In genomic region chr2:144267209-144267608, GRCh38 we compare ENCODE assay signal across 11 cellular contexts.
DNase-seq lines count a peak whose midpoint lies in the region; ATAC-seq and TF ChIP-seq lines count a peak whose summit lies in the region.
"Had no signal": no experiment of that assay in that cellular context is flagged by ENCODE, and none has a peak within 500 bp of the region (broad histone marks: within the 10 kb centered on the region; RNA-seq: fewer than 3 reads in every experiment).

No MANE protein-coding gene starts in this region.

- POLR2A ChIA-PET in WTC11 (lab: Charles Lee): no interaction called here

- H3K4me3 ChIP-seq in MG63: no peak overlapping the region

- DNase-seq in GM10266 (ENCODE audit: extremely low spot score): peak; percentile 32
- DNase-seq in WTC11 (ENCODE audit: low spot score): no peak
- no peak for DNase-seq in MG63
- DNase-seq in posterior vena cava (ENCODE audit: low spot score): no peak
- no peak for DNase-seq in HuH-7.5 (ENCODE audit: low spot score)
- DNase-seq in left ventricle myocardium superior: no peak
- DNase-seq: activated CD4-positive, alpha-beta T cell treated with anti-CD3 and anti-CD28 coated beads, Interleukin-2, amount 50 U/mL, for 1 hour; cortex of kidney; NK-92 treated with Interleukin-12 subunit alpha and Interleukin-12 subunit beta, amount 100 ng/mL, for 24 hours had no signal

- CTCF ChIA-PET in WTC11 (lab: Charles Lee): no interaction called here

- no peak for TF ChIP-seq CTCF in GM10266 (IDR thresholded peaks at IDR 0.05; ENCODE audit: control insufficient read depth, insufficient read depth, low read depth, missing control alignments)
- no peak for TF ChIP-seq CTCF in WTC11 (IDR thresholded peaks at IDR 0.05)

- peaks cover 5% of the 10 kb centered on the region for H3K9me3 Mint-ChIP-seq in WTC11

- H3K36me3 Mint-ChIP-seq in WTC11: peaks cover 4% of the 10 kb centered on the region

- peaks cover 36% of the 10 kb centered on the region for H3K4me1 Mint-ChIP-seq in WTC11

- no peaks in the 10 kb centered on the region for H3K27me3 Mint-ChIP-seq in WTC11 (ENCODE audit: low read depth)

- peak overlapping the region; percentile 71 for H3K27ac Mint-ChIP-seq in WTC11

- ATAC-seq in GM19351 (IDR thresholded peaks at IDR 0.05; ENCODE audit: unreplicated experiment) (peak; percentile 92), HG02973 (IDR thresholded peaks at IDR 0.05; ENCODE audit: unreplicated experiment) (peak; percentile 80), WTC11 (no peak), left ventricle myocardium superior (no peak)

- no peaks in the 10 kb centered on the region; the same call in 1 of the 2 replicates for H3K9me3 ChIP-seq in MG63

- intact Hi-C loops in posterior vena cava (cut with DNase I): no loop called here
- intact Hi-C loops in left ventricle myocardium superior (cut with micrococcal nuclease): no loop called here

- no peaks in the 10 kb centered on the region for H3K27me3 ChIP-seq in MG63

- H3K4me3 Mint-ChIP-seq in WTC11: no peak overlapping the region

- no peaks in the 10 kb centered on the region for H3K36me3 ChIP-seq in MG63

TF ChIP-seq in WTC11, 78 proteins besides CTCF, POLR2A, EP300 and RAD21:
- TF ChIP-seq USF2 (CRISPR knock-in tag; IDR thresholded peaks at IDR 0.05) (peak; percentile 66), PRRX2 (CRISPR knock-in tag; IDR thresholded peaks at IDR 0.05) (no peak), USF1 (CRISPR knock-in tag; IDR thresholded peaks at IDR 0.05) (peak; percentile 58; the same call in 1 of the 2 replicates)
TF ChIP-seq in WTC11: peak in this region for 2.

Comparison
In these comparisons a context has a peak if more than half of its experiments do, and no peak if none do; other contexts are left out.
1. ATAC-seq: peak in GM19351 (single experiment) and HG02973 (single experiment); none in WTC11 (single experiment) and left ventricle myocardium superior (single experiment).